In the genomic region with DNA sequence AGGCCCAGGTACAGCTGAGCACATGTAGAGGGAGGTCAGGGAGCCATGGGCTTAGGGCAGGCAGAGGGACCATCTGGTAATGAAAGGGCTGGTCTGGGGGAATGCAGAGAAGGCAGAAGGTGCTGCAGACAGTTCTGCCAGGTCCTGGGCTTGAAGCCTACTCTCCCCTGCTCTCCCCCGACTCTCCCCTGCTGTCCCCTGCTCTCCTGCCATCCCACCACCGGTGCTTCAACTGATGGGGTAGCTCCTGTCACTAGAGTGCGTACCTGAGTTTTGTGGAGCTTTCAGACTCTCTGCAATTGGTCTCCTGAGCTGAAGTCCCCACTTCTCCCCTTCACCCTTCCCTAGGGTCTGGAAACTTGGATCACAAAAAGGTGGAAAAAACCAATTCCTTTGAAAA, we compare ENCODE assay signal across 9 cellular contexts. TPM values are rescaled to one million over a fixed set of nuclear protein-coding genes. Genes with fewer than 3 reads are reported as not detected.
"Had no signal": no experiment of that assay in that cellular context is flagged by ENCODE, and none has a peak within 500 bp of the region (broad histone marks: within the 10 kb centered on the region; RNA-seq: fewer than 3 reads in every experiment).

No MANE protein-coding gene starts in this region.

- H3K4me1 ChIP-seq: HAP-1 had no signal

- H3K27ac ChIP-seq: HL-60 had no signal

- H3K36me3 ChIP-seq: HAP-1 had no signal

- FAIRE-seq: K562 had no signal

- ATAC-seq: K562 had no signal

- H3K9me3 ChIP-seq: HAP-1 had no signal

- DNase-seq: GOT3, H7, IMR-90, KG1 had no signal

- H3K4me3 ChIP-seq: HAP-1, K562 had no signal

RNA-seq across cellular contexts. Expression of gene PHOSPHO1, which starts 37.3 kb away (rescaled TPM):
- total RNA-seq: HT1080 had no signal

RNA-seq across cellular contexts. Expression of gene ABI3, which starts 57.4 kb away (rescaled TPM):
- total RNA-seq: H4, K562 had no signal
- polyA plus RNA-seq: K562 had no signal

RNA-seq across cellular contexts. Expression of gene GNGT2, which starts 57.5 kb away (rescaled TPM):
- total RNA-seq: H7, K562 had no signal
- polyA plus RNA-seq: K562 had no signal
